Comparison of ENCODE assay signal across 8 cellular contexts in the genomic region with DNA sequence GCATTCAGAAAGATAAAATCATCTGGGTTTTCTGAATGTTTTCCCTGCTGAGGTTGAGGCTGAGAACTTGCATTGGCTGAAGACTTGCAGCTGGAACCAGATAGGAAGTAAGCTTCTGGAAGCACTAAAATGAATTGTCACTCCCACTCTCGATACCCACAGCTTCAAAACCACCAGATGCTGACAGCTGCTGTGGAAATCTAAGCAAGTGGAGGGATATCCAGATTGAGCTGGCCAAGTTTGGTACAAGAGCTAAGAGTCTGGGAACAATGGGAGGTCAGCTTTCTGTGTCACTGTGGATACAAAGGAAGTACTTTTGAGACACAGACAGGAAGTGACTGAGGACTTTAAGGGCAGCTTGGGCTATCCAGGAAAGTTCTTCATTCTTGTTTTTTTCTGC. TPM values are rescaled to one million over a fixed set of nuclear protein-coding genes. Genes with fewer than 3 reads are reported as not detected.
DNase-seq lines count a peak whose midpoint lies in the region; ATAC-seq and TF ChIP-seq lines count a peak whose summit lies in the region.

No MANE protein-coding gene starts in this region.

- in situ Hi-C loops in Panc1 (cut with HindIII; ENCODE audit: low pct_unique_long_range_greater_than_20kb, low sequenced_read_pairs), result no loop called here

- no TSS peak for BruUV-seq in Panc1 (replicated peaks; lab: Mats Ljungman, UMichigan)

- no peaks in the 10 kb centered on the region for H3K27me3 ChIP-seq in Panc1 (ENCODE audit: control insufficient read depth, insufficient read depth, low read length)
- H3K27me3 ChIP-seq in gastroesophageal sphincter, result no peaks in the 10 kb centered on the region

- H3K4me3 Mint-ChIP-seq in activated T-cell treated with anti-CD3 and anti-CD28 coated beads, Interleukin-2, amount 50 U/mL, for 72 hours, result peak overlapping the region in 1 of 2 donors; percentile 39
- no peak overlapping the region for H3K4me3 Mint-ChIP-seq in activated T-cell treated with anti-CD3 and anti-CD28 coated beads, Interleukin-2, amount 50 U/mL, for 4 hours
- no peak overlapping the region for H3K4me3 Mint-ChIP-seq in stimulated activated naive B cell treated with anti-CD40 and anti-IgM and Interleukin-4, amounts not matched to agents 10 μg/mL and 1 μg/mL and 100 μg/mL, for 72 hours

- no peak for TF ChIP-seq EP300 in gastroesophageal sphincter (IDR thresholded peaks at IDR 0.05)

- H3K4me3 ChIP-seq in Panc1 (ENCODE audit: low read depth in 2 of 2, low read length in 2 of 2) (no peak overlapping the region), gastroesophageal sphincter (no peak overlapping the region)

- TF ChIP-seq CTCF in Panc1 (IDR thresholded peaks at IDR 0.05) (no peak), gastroesophageal sphincter (IDR thresholded peaks at IDR 0.05) (no peak)

- peak in 1 of 2 donors; percentile 5 for ATAC-seq in activated T-cell treated with anti-CD3 and anti-CD28 coated beads, Interleukin-2, amount 50 U/mL, for 72 hours (replicated peaks in 1 of 2)
- ATAC-seq in activated T-cell treated with anti-CD3 and anti-CD28 coated beads, Interleukin-2, amount 50 U/mL, for 4 hours, result no peak
- ATAC-seq in Panc1 (no peak), gastroesophageal sphincter (peak; percentile 32), HG03025 (IDR thresholded peaks at IDR 0.05; ENCODE audit: low FRiP score, unreplicated experiment) (no peak)
- no peak for ATAC-seq in stimulated activated naive B cell treated with anti-CD40 and anti-IgM and Interleukin-4, amounts not matched to agents 10 μg/mL and 1 μg/mL and 100 μg/mL, for 72 hours (replicated peaks)

- intact Hi-C loops in Panc1 (cut with micrococcal nuclease; ENCODE audit: unreplicated experiment), result no loop called here

- peaks cover 5 to 7% of the 10 kb centered on the region in 2 donors for H3K36me3 Mint-ChIP-seq in activated T-cell treated with anti-CD3 and anti-CD28 coated beads, Interleukin-2, amount 50 U/mL, for 72 hours (ENCODE audit: insufficient read depth in 2 of 2)
- no peaks in the 10 kb centered on the region for H3K36me3 Mint-ChIP-seq in activated T-cell treated with anti-CD3 and anti-CD28 coated beads, Interleukin-2, amount 50 U/mL, for 4 hours (ENCODE audit: insufficient read depth)
- peaks cover 0 to 7% of the 10 kb centered on the region in 2 donors for H3K36me3 Mint-ChIP-seq in stimulated activated naive B cell treated with anti-CD40 and anti-IgM and Interleukin-4, amounts not matched to agents 10 μg/mL and 1 μg/mL and 100 μg/mL, for 72 hours

- H3K4me1 ChIP-seq in Panc1 (ENCODE audit: control insufficient read depth, insufficient read depth, low read length) (peaks cover 25% of the 10 kb centered on the region), gastroesophageal sphincter (peaks cover 10 to 64% (median 41%) of the 10 kb centered on the region in 3 donors)

- 40% methylated on average over 1 of the region's 1 CpG; no CpG with 5 or more reads in 1 of the 2 donors for WGBS in gastroesophageal sphincter (ENCODE audit: low coverage in 1 of 2), 2 donors

- TF ChIP-seq POLR2A in gastroesophageal sphincter (IDR thresholded peaks at IDR 0.05), result no peak

- H3K9me3 Mint-ChIP-seq in activated T-cell treated with anti-CD3 and anti-CD28 coated beads, Interleukin-2, amount 50 U/mL, for 72 hours, result peaks cover 2 to 4% of the 10 kb centered on the region in 2 donors
- H3K9me3 Mint-ChIP-seq in activated T-cell treated with anti-CD3 and anti-CD28 coated beads, Interleukin-2, amount 50 U/mL, for 4 hours, result no peaks in the 10 kb centered on the region
- peaks cover 3 to 5% of the 10 kb centered on the region in 2 donors for H3K9me3 Mint-ChIP-seq in stimulated activated naive B cell treated with anti-CD40 and anti-IgM and Interleukin-4, amounts not matched to agents 10 μg/mL and 1 μg/mL and 100 μg/mL, for 72 hours

- H3K27me3 Mint-ChIP-seq in activated T-cell treated with anti-CD3 and anti-CD28 coated beads, Interleukin-2, amount 50 U/mL, for 72 hours (ENCODE audit: low read depth), result no peaks in the 10 kb centered on the region
- no peaks in the 10 kb centered on the region for H3K27me3 Mint-ChIP-seq in activated T-cell treated with anti-CD3 and anti-CD28 coated beads, Interleukin-2, amount 50 U/mL, for 4 hours (ENCODE audit: low read depth)
- H3K27me3 Mint-ChIP-seq in stimulated activated naive B cell treated with anti-CD40 and anti-IgM and Interleukin-4, amounts not matched to agents 10 μg/mL and 1 μg/mL and 100 μg/mL, for 72 hours, result no peaks in the 10 kb centered on the region

- H3K36me3 ChIP-seq in Panc1 (ENCODE audit: control insufficient read depth, insufficient read depth, low read length) (no peaks in the 10 kb centered on the region), gastroesophageal sphincter (no peaks in the 10 kb centered on the region)

- peak in 1 of 2 donors; percentile 15 for DNase-seq in activated T-cell treated with anti-CD3 and anti-CD28 coated beads, Interleukin-2, amount 50 U/mL, for 72 hours
- DNase-seq in activated T-cell treated with anti-CD3 and anti-CD28 coated beads, Interleukin-2, amount 50 U/mL, for 4 hours, result no peak
- DNase-seq in Panc1 (ENCODE audit: low read depth, low spot score), result no peak
- no peak for DNase-seq in stimulated activated naive B cell treated with anti-CD40 and anti-IgM and Interleukin-4, amounts not matched to agents 10 μg/mL and 1 μg/mL and 100 μg/mL, for 72 hours
- DNase-seq in D341Med (ENCODE audit: low spot score), result no peak
- no peak for DNase-seq in KG1 (lab: John Stamatoyannopoulos, UW)

- CTCF ChIA-PET in Panc1 (lab: Charles Lee), result no interaction called here

- peak overlapping the region; percentile 33 for H3K27ac Mint-ChIP-seq in activated T-cell treated with anti-CD3 and anti-CD28 coated beads, Interleukin-2, amount 50 U/mL, for 72 hours
- peak overlapping the region; percentile 93 for H3K27ac Mint-ChIP-seq in stimulated activated naive B cell treated with anti-CD40 and anti-IgM and Interleukin-4, amounts not matched to agents 10 μg/mL and 1 μg/mL and 100 μg/mL, for 72 hours

- POLR2A ChIA-PET in Panc1 (lab: Charles Lee), result no interaction called here

- peaks cover 65% of the 10 kb centered on the region for H3K4me1 Mint-ChIP-seq in activated T-cell treated with anti-CD3 and anti-CD28 coated beads, Interleukin-2, amount 50 U/mL, for 72 hours (ENCODE audit: low read depth)
- peaks cover 83% of the 10 kb centered on the region for H3K4me1 Mint-ChIP-seq in activated T-cell treated with anti-CD3 and anti-CD28 coated beads, Interleukin-2, amount 50 U/mL, for 4 hours (ENCODE audit: low read depth)
- peaks cover 57 to 79% of the 10 kb centered on the region in 2 donors for H3K4me1 Mint-ChIP-seq in stimulated activated naive B cell treated with anti-CD40 and anti-IgM and Interleukin-4, amounts not matched to agents 10 μg/mL and 1 μg/mL and 100 μg/mL, for 72 hours

- H3K27ac ChIP-seq in Panc1 (ENCODE audit: low read length) (peak overlapping the region; percentile 98), gastroesophageal sphincter (peak overlapping the region in 2 of 4 donors; percentile 14 to 50)

- peaks cover 3% of the 10 kb centered on the region; the same call in 1 of the 2 replicates for H3K9me3 ChIP-seq in Panc1 (ENCODE audit: control insufficient read depth, insufficient read depth, low read depth, low read length)
- no peaks in the 10 kb centered on the region for H3K9me3 ChIP-seq in gastroesophageal sphincter

RNA-seq across cellular contexts. Expression of gene CD44, which starts 51.3 kb away (rescaled TPM):
- 100 to 1,000 TPM; 385 to 504 TPM for total RNA-seq in activated T-cell treated with anti-CD3 and anti-CD28 coated beads, Interleukin-2, amount 50 U/mL, for 72 hours
- total RNA-seq in activated T-cell treated with anti-CD3 and anti-CD28 coated beads, Interleukin-2, amount 50 U/mL, for 4 hours, result 100 to 1,000 TPM; 468 to 781 (median 646) TPM
- total RNA-seq in Panc1 (2021; ENCODE audit: unreplicated experiment) (1,819 TPM), gastroesophageal sphincter (100 to 1,000 TPM; 211 to 319 (median 266) TPM)
- polyA plus RNA-seq in Panc1 (2012; ENCODE audit: insufficient read length), result 1,270 TPM
